Comparison of ENCODE assay signal across 9 cellular contexts in genomic region chr19:27774827-27775226, GRCh38.
DNase-seq lines count a peak whose midpoint lies in the region; ATAC-seq and TF ChIP-seq lines count a peak whose summit lies in the region.
"Had no signal": no experiment of that assay in that cellular context is flagged by ENCODE, and none has a peak within 500 bp of the region (broad histone marks: within the 10 kb centered on the region; RNA-seq: fewer than 3 reads in every experiment).

No MANE protein-coding gene starts in this region.

- H4K8ac ChIP-seq in mesendoderm (ENCODE audit: low read depth, low read length), result no peak overlapping the region

- no peak overlapping the region for H3K27ac ChIP-seq in mesendoderm (ENCODE audit: low read depth, low read length)
- H3K27ac ChIP-seq: lower lobe of right lung had no signal

- H4K5ac ChIP-seq in mesendoderm (ENCODE audit: low read length), result no peak overlapping the region

- H3K36me3 Mint-ChIP-seq in activated CD4-positive, alpha-beta T cell treated with anti-CD3 and anti-CD28 coated beads, Interleukin-2, amount 10 ng/mL, durations not matched to agents 7 days and 5 days (ENCODE audit: low read depth), result peaks cover 45% of the 10 kb centered on the region
- peaks cover 67% of the 10 kb centered on the region for H3K36me3 Mint-ChIP-seq in activated CD8-positive, alpha-beta T cell treated with anti-CD3 and anti-CD28 coated beads for 36 hours (ENCODE audit: low read depth)

- no peak overlapping the region for H2BK15ac ChIP-seq in mesendoderm (replicated peaks; ENCODE audit: low read depth)

- H3K4ac ChIP-seq in mesendoderm (ENCODE audit: low read depth, low read length), result no peak overlapping the region

- peaks cover 80% of the 10 kb centered on the region for H3K9me3 Mint-ChIP-seq in activated CD4-positive, alpha-beta T cell treated with anti-CD3 and anti-CD28 coated beads, Interleukin-2, amount 10 ng/mL, durations not matched to agents 7 days and 5 days
- peaks cover 79% of the 10 kb centered on the region for H3K9me3 Mint-ChIP-seq in activated CD8-positive, alpha-beta T cell treated with anti-CD3 and anti-CD28 coated beads for 36 hours

- no peaks in the 10 kb centered on the region for H3K79me2 ChIP-seq in mesendoderm (ENCODE audit: control insufficient read depth, insufficient read depth, low read length)

- no peak overlapping the region for H3K4me3 ChIP-seq in mesendoderm (ENCODE audit: low read length)
- H3K4me3 ChIP-seq: lower lobe of right lung had no signal

- peak; percentile 39 for DNase-seq in activated CD4-positive, alpha-beta T cell treated with anti-CD3 and anti-CD28 coated beads, Interleukin-2, amount 10 ng/mL, durations not matched to agents 7 days and 5 days
- no peak for DNase-seq in activated CD4-positive, alpha-beta T cell treated with anti-CD3 and anti-CD28 coated beads for 4 hours
- DNase-seq in HuH-7.5 (ENCODE audit: low spot score) (peak; percentile 32), mesendoderm (peak; percentile 60), NCI-H2227 (lab: John Stamatoyannopoulos, UW; ENCODE audit: unreplicated experiment) (no peak), GOT3 (lab: John Stamatoyannopoulos, UW) (no peak), hepatic stellate cell (ENCODE audit: low spot score) (no peak)
- peak; percentile 50 for DNase-seq in activated CD8-positive, alpha-beta T cell treated with anti-CD3 and anti-CD28 coated beads for 36 hours
- DNase-seq: lower lobe of right lung had no signal

- CTCF ChIA-PET in activated CD4-positive, alpha-beta T cell treated with anti-CD3 and anti-CD28 coated beads, Interleukin-2, amount 10 ng/mL, durations not matched to agents 7 days and 5 days (lab: Charles Lee), result no interaction called here
- CTCF ChIA-PET in activated CD8-positive, alpha-beta T cell treated with anti-CD3 and anti-CD28 coated beads for 36 hours (lab: Charles Lee), result no interaction called here

- no peak overlapping the region for H2BK120ac ChIP-seq in mesendoderm (ENCODE audit: low read depth, low read length)

- H3K79me1 ChIP-seq in mesendoderm (ENCODE audit: low read length), result peaks cover 4% of the 10 kb centered on the region

- no peak overlapping the region for H2AK5ac ChIP-seq in mesendoderm (ENCODE audit: low read length)

- TF ChIP-seq CTCF in activated CD8-positive, alpha-beta T cell treated with anti-CD3 and anti-CD28 coated beads for 36 hours (IDR thresholded peaks at IDR 0.05), result peak; percentile 48

- POLR2A ChIA-PET in activated CD4-positive, alpha-beta T cell treated with anti-CD3 and anti-CD28 coated beads, Interleukin-2, amount 10 ng/mL, durations not matched to agents 7 days and 5 days (lab: Charles Lee), result no interaction called here
- POLR2A ChIA-PET in activated CD8-positive, alpha-beta T cell treated with anti-CD3 and anti-CD28 coated beads for 36 hours (lab: Charles Lee), result no interaction called here

- H3K27me3 Mint-ChIP-seq in activated CD4-positive, alpha-beta T cell treated with anti-CD3 and anti-CD28 coated beads, Interleukin-2, amount 10 ng/mL, durations not matched to agents 7 days and 5 days, result no peaks in the 10 kb centered on the region
- no peaks in the 10 kb centered on the region for H3K27me3 Mint-ChIP-seq in activated CD8-positive, alpha-beta T cell treated with anti-CD3 and anti-CD28 coated beads for 36 hours

- H3K4me3 Mint-ChIP-seq in activated CD4-positive, alpha-beta T cell treated with anti-CD3 and anti-CD28 coated beads, Interleukin-2, amount 10 ng/mL, durations not matched to agents 7 days and 5 days, result no peak overlapping the region
- H3K4me3 Mint-ChIP-seq in activated CD8-positive, alpha-beta T cell treated with anti-CD3 and anti-CD28 coated beads for 36 hours, result no peak overlapping the region

- H2BK5ac ChIP-seq in mesendoderm (ENCODE audit: low read length), result no peak overlapping the region

- no CpG with 5 or more reads among the region's 7 CpGs for WGBS in mesendoderm (ENCODE audit: extremely low coverage, insufficient coverage, low lambda C conversion rate)

- no peaks in the 10 kb centered on the region for H3K27me3 ChIP-seq in mesendoderm (ENCODE audit: insufficient read depth, low read length, poor library complexity)

- no peak overlapping the region for H3K9ac ChIP-seq in mesendoderm (ENCODE audit: low read length)

- intact Hi-C loops in activated CD8-positive, alpha-beta T cell treated with anti-CD3 and anti-CD28 coated beads for 36 hours (cut with micrococcal nuclease), result no loop called here

- peak overlapping the region; percentile 61 for H3K27ac Mint-ChIP-seq in activated CD4-positive, alpha-beta T cell treated with anti-CD3 and anti-CD28 coated beads, Interleukin-2, amount 10 ng/mL, durations not matched to agents 7 days and 5 days
- H3K27ac Mint-ChIP-seq in activated CD8-positive, alpha-beta T cell treated with anti-CD3 and anti-CD28 coated beads for 36 hours, result no peak overlapping the region

- H3K56ac ChIP-seq in mesendoderm (ENCODE audit: low read length), result no peak overlapping the region

- H3K4me2 ChIP-seq in mesendoderm (ENCODE audit: low read length), result no peak overlapping the region

- no peaks in the 10 kb centered on the region for H3K4me1 ChIP-seq in mesendoderm (ENCODE audit: control insufficient read depth, low read depth, low read length)
- H3K4me1 ChIP-seq: lower lobe of right lung had no signal

- H3K4me1 Mint-ChIP-seq in activated CD4-positive, alpha-beta T cell treated with anti-CD3 and anti-CD28 coated beads, Interleukin-2, amount 10 ng/mL, durations not matched to agents 7 days and 5 days, result no peaks in the 10 kb centered on the region
- H3K4me1 Mint-ChIP-seq in activated CD8-positive, alpha-beta T cell treated with anti-CD3 and anti-CD28 coated beads for 36 hours (ENCODE audit: low read depth), result no peaks in the 10 kb centered on the region

- peaks cover 5% of the 10 kb centered on the region for H3K36me3 ChIP-seq in mesendoderm (ENCODE audit: control insufficient read depth, insufficient read depth, low read length)

- H3K18ac ChIP-seq in mesendoderm (ENCODE audit: low read length), result no peak overlapping the region

- H3K23ac ChIP-seq in mesendoderm (ENCODE audit: low read length), result no peak overlapping the region

- no peak for ATAC-seq in activated CD8-positive, alpha-beta T cell treated with anti-CD3 and anti-CD28 coated beads for 36 hours

Comparison
In these comparisons a context has a peak if more than half of its experiments do, and no peak if none do; other contexts are left out.
1. DNase-seq: peak in activated CD4-positive, alpha-beta T cell treated with anti-CD3 and anti-CD28 coated beads, Interleukin-2, amount 10 ng/mL, durations not matched to agents 7 days and 5 days (single experiment), HuH-7.5 (single experiment), activated CD8-positive, alpha-beta T cell treated with anti-CD3 and anti-CD28 coated beads for 36 hours (single experiment) and mesendoderm (single experiment); none in activated CD4-positive, alpha-beta T cell treated with anti-CD3 and anti-CD28 coated beads for 4 hours (0 of 2), NCI-H2227 (single experiment), GOT3 (single experiment) and hepatic stellate cell (single experiment).